In genomic region chr6:149184523-149184922, GRCh38 we compare ENCODE assay signal across 33 cellular contexts.
"Had no signal": no experiment of that assay in that cellular context is flagged by ENCODE, and none has a peak within 500 bp of the region (broad histone marks: within the 10 kb centered on the region; RNA-seq: fewer than 3 reads in every experiment).

No MANE protein-coding gene starts in this region.

- ATAC-seq: activated CD8-positive, alpha-beta T cell treated with anti-CD3 and anti-CD28 coated beads for 36 hours; activated naive CD4-positive, alpha-beta T cell treated with anti-CD3 and anti-CD28 coated beads, Interleukin-2, amount 50 U/mL, for 72 hours; activated T-cell treated with anti-CD3 and anti-CD28 coated beads, Interleukin-2, amount 50 U/mL, for 4 hours; activated T-cell treated with anti-CD3 and anti-CD28 coated beads, Interleukin-2, amount 50 U/mL, for 72 hours; activated T-helper 17 cell treated with anti-CD3 and anti-CD28 coated beads, Interleukin-2, amount 50 U/mL, for 72 hours; body of pancreas had no signal

- H3K4me3 ChIP-seq: adrenal gland, body of pancreas, breast epithelium had no signal

- H3K27me3 ChIP-seq: adrenal gland, body of pancreas, brain microvascular endothelial cell, breast epithelium had no signal

- FAIRE-seq: astrocyte, TTC549 had no signal

- H3K4me1 ChIP-seq: adrenal gland, body of pancreas, breast epithelium had no signal

- H3K27ac ChIP-seq: adrenal gland, body of pancreas, brain microvascular endothelial cell, breast epithelium, VCaP had no signal

- H3K9me3 ChIP-seq: adrenal gland, breast epithelium had no signal

- H3K36me3 ChIP-seq: adrenal gland, brain microvascular endothelial cell, breast epithelium had no signal

- DNase-seq: activated B cell treated with CpG ODN at 0.5 μM for 24 hours; activated CD4-positive, alpha-beta memory T cell treated with anti-CD3 and anti-CD28 coated beads for 36 hours; activated CD4-positive, alpha-beta T cell treated with anti-CD3 and anti-CD28 coated beads for 4 hours; activated CD4-positive, alpha-beta T cell treated with anti-CD3 and anti-CD28 coated beads, Interleukin-2, amount 10 ng/mL, durations not matched to agents 24 days and 14 days; activated CD4-positive, alpha-beta T cell treated with anti-CD3 and anti-CD28 coated beads, Interleukin-2, amount 50 U/mL, for 1 hour; activated CD4-positive, alpha-beta T cell treated with anti-CD3 and anti-CD28 coated beads, Interleukin-2, amount 50 U/mL, for 4 hours; activated CD4-positive, CD25-positive, alpha-beta regulatory T cell treated with anti-CD3 and anti-CD28 coated beads, Interleukin-2, amount 50 U/mL, for 72 hours; activated CD8-positive, alpha-beta memory T cell treated with anti-CD3 and anti-CD28 coated beads, Interleukin-2, amount 50 U/mL, for 4 hours; activated CD8-positive, alpha-beta T cell treated with anti-CD3 and anti-CD28 coated beads for 36 hours; activated effector memory CD4-positive, alpha-beta T cell treated with anti-CD3 and anti-CD28 coated beads, Interleukin-2, amount 50 U/mL, for 16 hours; activated gamma-delta T cell treated with Interleukin-2 at 50 U/mL for 16 hours; activated naive CD4-positive, alpha-beta T cell; activated naive CD4-positive, alpha-beta T cell treated with anti-CD3 and anti-CD28 coated beads for 36 hours; activated naive CD4-positive, alpha-beta T cell treated with anti-CD3 and anti-CD28 coated beads, Interleukin-2, amount 50 U/mL, for 16 hours; activated naive CD8-positive, alpha-beta T cell treated with anti-CD3 and anti-CD28 coated beads for 36 hours; activated T-cell treated with anti-CD3 and anti-CD28 coated beads for 4 hours; activated T-cell treated with anti-CD3 and anti-CD28 coated beads, Interleukin-2, amount 50 U/mL, for 1 hour; activated T-cell treated with anti-CD3 and anti-CD28 coated beads, Interleukin-2, amount 50 U/mL, for 4 hours; activated T-cell treated with anti-CD3 and anti-CD28 coated beads, Interleukin-2, amount 50 U/mL, for 72 hours; adrenal gland; amniotic stem cell; aorta; body of pancreas; brain microvascular endothelial cell; central memory CD4-positive, alpha-beta T cell; T-helper 2 cell; T-helper 9 cell had no signal
